ENCODE assay signal across 8 cellular contexts in genomic region chr9:6007770-6008168, GRCh38. TPM values are rescaled to one million over a fixed set of nuclear protein-coding genes. Genes with fewer than 3 reads are reported as not detected.
DNase-seq lines count a peak whose midpoint lies in the region; ATAC-seq and TF ChIP-seq lines count a peak whose summit lies in the region.

No MANE protein-coding gene starts in this region.

- H3K36me3 ChIP-seq in left lung: no peaks in the 10 kb centered on the region

- DNase-seq in NCI-H2081 (lab: John Stamatoyannopoulos, UW) (peak; percentile 86 to 90), NCI-H2081 treated with DMSO at 0.1 percent for 48 hours (lab: John Stamatoyannopoulos, UW) (no peak), NCI-H2171 (lab: John Stamatoyannopoulos, UW) (peak; percentile 51), choroid plexus epithelial cell (ENCODE audit: low read depth) (peak; percentile 57), left lung (peak in 1 of 2 donors; percentile 83)
- DNase-seq in activated CD4-positive, alpha-beta T cell treated with anti-CD3 and anti-CD28 coated beads for 1 hour: peak; percentile 62
- DNase-seq in stimulated activated CD4-positive, alpha-beta T cell treated with anti-CD3 and anti-CD28 coated beads, Interleukin-4, amount 100 ng/mL, for 1 hour: peak; percentile 82

- ATAC-seq in HG02884 (IDR thresholded peaks at IDR 0.05; ENCODE audit: unreplicated experiment): peak; percentile 34
- ATAC-seq in left lung: peak; percentile 85

- intact Hi-C loops in left lung (cut with DNase I): no loop called here

- no peaks in the 10 kb centered on the region for H3K27me3 ChIP-seq in left lung

- TF ChIP-seq CTCF in choroid plexus epithelial cell (conservative IDR thresholded peaks at IDR 0.05; ENCODE audit: low read depth, low read length): no peak
- no peak for TF ChIP-seq CTCF in left lung (IDR thresholded peaks at IDR 0.05)

- H3K4me3 ChIP-seq in choroid plexus epithelial cell (ENCODE audit: low read depth, low read length) (peak overlapping the region; percentile 77), left lung (peak overlapping the region; percentile 81 to 94)

- H3K9me3 ChIP-seq in left lung: no peaks in the 10 kb centered on the region

- peaks cover 11 to 57% of the 10 kb centered on the region in 2 donors for H3K4me1 ChIP-seq in left lung

- peak overlapping the region; percentile 93 for H3K27ac ChIP-seq in left lung

RNA-seq across cellular contexts. Expression of gene RANBP6, which starts 7.7 kb away (rescaled TPM):
- total RNA-seq in left lung: 10 to 100 TPM; 16.8 to 21.6 TPM
